Comparison of ENCODE assay signal across 31 cellular contexts in the genomic region with DNA sequence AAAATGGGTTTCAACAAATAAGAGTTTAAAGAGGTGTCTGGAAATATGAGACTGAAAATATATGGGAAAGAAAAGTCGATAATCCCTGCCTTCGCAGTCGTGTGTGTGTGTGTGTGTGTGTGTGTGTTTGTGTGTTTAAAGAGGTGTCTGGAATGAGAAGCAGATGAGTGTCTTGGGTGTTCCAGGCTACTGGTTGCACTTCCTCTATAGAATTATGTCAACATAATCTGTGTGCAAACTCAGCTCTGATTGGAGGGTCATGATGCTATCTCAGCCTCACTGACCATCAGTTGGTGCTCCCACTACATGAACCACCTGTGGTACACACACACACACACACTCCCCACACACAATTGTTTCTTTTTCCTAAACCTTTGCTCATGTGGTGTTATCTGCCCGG.
"Had no signal": no experiment of that assay in that cellular context is flagged by ENCODE, and none has a peak within 500 bp of the region (broad histone marks: within the 10 kb centered on the region; RNA-seq: fewer than 3 reads in every experiment).

No MANE protein-coding gene starts in this region.

- H3K27me3 Mint-ChIP-seq: activated CD4-positive, alpha-beta T cell treated with anti-CD3 and anti-CD28 coated beads, Interleukin-2, amount 10 ng/mL, durations not matched to agents 24 days and 14 days; activated naive CD4-positive, alpha-beta T cell treated with anti-CD3 and anti-CD28 coated beads, Interleukin-2, amount 10 ng/mL, durations not matched to agents 7 days and 5 days; activated naive CD8-positive, alpha-beta T cell treated with anti-CD3 and anti-CD28 coated beads, Interleukin-2, amount 10 ng/mL, durations not matched to agents 7 days and 5 days had no signal

- H3K36me3 ChIP-seq: brain microvascular endothelial cell, esophagus muscularis mucosa, gastrocnemius medialis, heart left ventricle had no signal

- FAIRE-seq: astrocyte, colon had no signal

- H3K4me1 ChIP-seq: esophagus muscularis mucosa, foreskin keratinocyte, gastrocnemius medialis, heart left ventricle had no signal

- DNase-seq: activated CD4-positive, alpha-beta memory T cell treated with anti-CD3 and anti-CD28 coated beads for 36 hours; activated CD4-positive, alpha-beta T cell treated with anti-CD3 and anti-CD28 coated beads for 36 hours; activated CD4-positive, alpha-beta T cell treated with anti-CD3 and anti-CD28 coated beads, Interleukin-2, amount 10 ng/mL, durations not matched to agents 24 days and 14 days; activated CD4-positive, CD25-positive, alpha-beta regulatory T cell; activated CD4-positive, CD25-positive, alpha-beta regulatory T cell treated with anti-CD3 and anti-CD28 coated beads, Interleukin-2, amount 50 U/mL, for 72 hours; activated CD8-positive, alpha-beta memory T cell treated with anti-CD3 and anti-CD28 coated beads, Interleukin-2, amount 10 ng/mL, durations not matched to agents 7 days and 5 days; activated CD8-positive, alpha-beta memory T cell treated with anti-CD3 and anti-CD28 coated beads, Interleukin-2, amount 50 U/mL, for 4 hours; activated CD8-positive, alpha-beta T cell treated with anti-CD3 and anti-CD28 coated beads, Interleukin-2, amount 10 ng/mL, durations not matched to agents 7 days and 5 days; activated gamma-delta T cell; activated naive CD4-positive, alpha-beta T cell; activated naive CD4-positive, alpha-beta T cell treated with anti-CD3 and anti-CD28 coated beads, Interleukin-2, amount 10 ng/mL, durations not matched to agents 7 days and 5 days; activated naive CD8-positive, alpha-beta T cell treated with anti-CD3 and anti-CD28 coated beads, Interleukin-2, amount 10 ng/mL, durations not matched to agents 7 days and 5 days; activated T-cell treated with anti-CD3 and anti-CD28 coated beads, Interleukin-2, amount 50 U/mL, for 1 hour; activated T-cell treated with anti-CD3 and anti-CD28 coated beads, Interleukin-2, amount 50 U/mL, for 72 hours; amniotic stem cell; anterior cingulate cortex; brain microvascular endothelial cell; cortex of kidney; dermis blood vessel endothelial cell; effector CD4-positive, alpha-beta T cell; effector memory CD8-positive, alpha-beta T cell; erythroblast; foreskin keratinocyte; gastrocnemius medialis; glutamatergic neuron; heart left ventricle; T-helper 2 cell had no signal

- H3K27ac ChIP-seq: brain microvascular endothelial cell, esophagus muscularis mucosa, foreskin keratinocyte, gastrocnemius medialis, heart left ventricle had no signal

- H3K27me3 ChIP-seq: brain microvascular endothelial cell, foreskin keratinocyte had no signal

- H3K4me1 Mint-ChIP-seq: activated CD4-positive, alpha-beta T cell treated with anti-CD3 and anti-CD28 coated beads for 36 hours; activated CD4-positive, alpha-beta T cell treated with anti-CD3 and anti-CD28 coated beads, Interleukin-2, amount 10 ng/mL, durations not matched to agents 24 days and 14 days; activated CD8-positive, alpha-beta memory T cell treated with anti-CD3 and anti-CD28 coated beads, Interleukin-2, amount 10 ng/mL, durations not matched to agents 7 days and 5 days; activated naive CD4-positive, alpha-beta T cell treated with anti-CD3 and anti-CD28 coated beads, Interleukin-2, amount 10 ng/mL, durations not matched to agents 7 days and 5 days; activated naive CD8-positive, alpha-beta T cell treated with anti-CD3 and anti-CD28 coated beads, Interleukin-2, amount 10 ng/mL, durations not matched to agents 7 days and 5 days had no signal

- H3K9me3 ChIP-seq: esophagus muscularis mucosa, gastrocnemius medialis, heart left ventricle had no signal

- ATAC-seq: activated CD4-positive, alpha-beta T cell treated with anti-CD3 and anti-CD28 coated beads for 36 hours; activated CD8-positive, alpha-beta memory T cell treated with anti-CD3 and anti-CD28 coated beads, Interleukin-2, amount 10 ng/mL, durations not matched to agents 7 days and 5 days; activated CD8-positive, alpha-beta T cell treated with anti-CD3 and anti-CD28 coated beads, Interleukin-2, amount 10 ng/mL, durations not matched to agents 7 days and 5 days; activated naive CD4-positive, alpha-beta T cell treated with anti-CD3 and anti-CD28 coated beads, Interleukin-2, amount 50 U/mL, for 72 hours; activated T-cell treated with anti-CD3 and anti-CD28 coated beads, Interleukin-2, amount 50 U/mL, for 72 hours; effector memory CD8-positive, alpha-beta T cell; foreskin keratinocyte; gastrocnemius medialis; heart left ventricle had no signal

- H3K4me3 Mint-ChIP-seq: activated CD4-positive, alpha-beta memory T cell treated with anti-CD3 and anti-CD28 coated beads for 36 hours; activated CD4-positive, alpha-beta T cell treated with anti-CD3 and anti-CD28 coated beads for 36 hours; activated CD4-positive, alpha-beta T cell treated with anti-CD3 and anti-CD28 coated beads, Interleukin-2, amount 10 ng/mL, durations not matched to agents 24 days and 14 days; activated CD8-positive, alpha-beta memory T cell treated with anti-CD3 and anti-CD28 coated beads, Interleukin-2, amount 10 ng/mL, durations not matched to agents 7 days and 5 days; activated CD8-positive, alpha-beta T cell treated with anti-CD3 and anti-CD28 coated beads, Interleukin-2, amount 10 ng/mL, durations not matched to agents 7 days and 5 days; activated naive CD4-positive, alpha-beta T cell treated with anti-CD3 and anti-CD28 coated beads, Interleukin-2, amount 10 ng/mL, durations not matched to agents 7 days and 5 days; activated naive CD8-positive, alpha-beta T cell treated with anti-CD3 and anti-CD28 coated beads, Interleukin-2, amount 10 ng/mL, durations not matched to agents 7 days and 5 days; activated T-cell treated with anti-CD3 and anti-CD28 coated beads, Interleukin-2, amount 50 U/mL, for 72 hours; effector memory CD8-positive, alpha-beta T cell had no signal

- H3K4me3 ChIP-seq: esophagus muscularis mucosa, gastrocnemius medialis, heart left ventricle had no signal

- H3K9me3 Mint-ChIP-seq: activated CD4-positive, alpha-beta memory T cell treated with anti-CD3 and anti-CD28 coated beads for 36 hours; activated CD4-positive, alpha-beta T cell treated with anti-CD3 and anti-CD28 coated beads, Interleukin-2, amount 10 ng/mL, durations not matched to agents 24 days and 14 days; activated naive CD4-positive, alpha-beta T cell treated with anti-CD3 and anti-CD28 coated beads, Interleukin-2, amount 10 ng/mL, durations not matched to agents 7 days and 5 days; activated naive CD8-positive, alpha-beta T cell treated with anti-CD3 and anti-CD28 coated beads, Interleukin-2, amount 10 ng/mL, durations not matched to agents 7 days and 5 days; effector memory CD8-positive, alpha-beta T cell had no signal

- H3K36me3 Mint-ChIP-seq: activated CD4-positive, alpha-beta memory T cell treated with anti-CD3 and anti-CD28 coated beads for 36 hours; activated CD8-positive, alpha-beta memory T cell treated with anti-CD3 and anti-CD28 coated beads, Interleukin-2, amount 10 ng/mL, durations not matched to agents 7 days and 5 days; activated naive CD4-positive, alpha-beta T cell treated with anti-CD3 and anti-CD28 coated beads, Interleukin-2, amount 10 ng/mL, durations not matched to agents 7 days and 5 days; activated naive CD4-positive, alpha-beta T cell treated with anti-CD3 and anti-CD28 coated beads, Interleukin-2, amount 50 U/mL, for 72 hours; activated naive CD8-positive, alpha-beta T cell treated with anti-CD3 and anti-CD28 coated beads, Interleukin-2, amount 10 ng/mL, durations not matched to agents 7 days and 5 days had no signal
